In genomic region chr6:158815379-158815724, GRCh38 we compare ENCODE assay signal across 10 cellular contexts. TPM values are rescaled to one million over a fixed set of nuclear protein-coding genes. Genes with fewer than 3 reads are reported as not detected.
DNase-seq lines count a peak whose midpoint lies in the region; FAIRE-seq and TF ChIP-seq lines count a peak whose summit lies in the region.
"Had no signal": no experiment of that assay in that cellular context is flagged by ENCODE, and none has a peak within 500 bp of the region (broad histone marks: within the 10 kb centered on the region; RNA-seq: fewer than 3 reads in every experiment).

No MANE protein-coding gene starts in this region.

- peaks cover 54 to 58% (median 58%) of the 10 kb centered on the region in 3 donors for H3K4me1 Mint-ChIP-seq in IgD-negative memory B cell

- no peak for DNase-seq in bronchial epithelial cell (ENCODE audit: low read depth)
- DNase-seq in GDM1 (lab: John Stamatoyannopoulos, UW) = no peak
- no peak for DNase-seq in cerebellum (ENCODE audit: low spot score)
- no peak for DNase-seq in DMS114 treated with DMSO at 0.1 percent for 48 hours (lab: John Stamatoyannopoulos, UW; ENCODE audit: unreplicated experiment)
- no peak for DNase-seq in activated effector memory CD4-positive, alpha-beta T cell treated with anti-CD3 and anti-CD28 coated beads, Interleukin-2, amount 50 U/mL, for 16 hours
- DNase-seq: NCI-H1105 treated with DMSO at 0.1 percent for 48 hours had no signal

- H3K4me1 ChIP-seq in BLaER1 (peaks cover 78% of the 10 kb centered on the region), mucosa of rectum (ENCODE audit: control insufficient read depth in 2 of 2, insufficient read depth in 2 of 2, low read length in 2 of 2) (peaks cover 27 to 41% of the 10 kb centered on the region in 2 donors)

- peak overlapping the region; percentile 84 for H3K4me2 ChIP-seq in BLaER1

- peaks cover 77% of the 10 kb centered on the region for H4K20me1 ChIP-seq in BLaER1

- H3K9ac ChIP-seq in BLaER1 (no peak overlapping the region), mucosa of rectum (ENCODE audit: low read depth in 1 of 2, low read length in 2 of 2) (peak overlapping the region; percentile 18 to 97)

- H3K9me3 ChIP-seq in BLaER1 (no peaks in the 10 kb centered on the region), mucosa of rectum (ENCODE audit: control insufficient read depth in 2 of 2, low read length in 2 of 2) (no peaks in the 10 kb centered on the region)

- H3K36me3 Mint-ChIP-seq in IgD-negative memory B cell = peaks cover 37% of the 10 kb centered on the region

- no peak for TF ChIP-seq CTCF in bronchial epithelial cell (IDR thresholded peaks at IDR 0.05; ENCODE audit: insufficient read depth, low read length, severe bottlenecking)

- H3K27me3 ChIP-seq in BLaER1 = no peaks in the 10 kb centered on the region
- H3K27me3 ChIP-seq in bronchial epithelial cell (ENCODE audit: control insufficient read depth, insufficient read depth, low read length) = no peaks in the 10 kb centered on the region
- no peaks in the 10 kb centered on the region for H3K27me3 ChIP-seq in mucosa of rectum (ENCODE audit: control insufficient read depth in 2 of 2, insufficient read depth in 2 of 2, low read length in 2 of 2)

- H3K27ac ChIP-seq in BLaER1 (no peak overlapping the region), mucosa of rectum (ENCODE audit: low read depth in 2 of 2, low read length in 2 of 2) (peak overlapping the region; percentile 96 to 98)

- FAIRE-seq in bronchial epithelial cell (lab: Jason Lieb, UNC) = no peak
- FAIRE-seq: TTC549 had no signal

- H3K4me3 Mint-ChIP-seq in IgD-negative memory B cell = peak overlapping the region; percentile 68 to 99 (median 99)

- H3K27ac Mint-ChIP-seq in IgD-negative memory B cell = peak overlapping the region; percentile 92 to 100 (median 98)

- H3K4me3 ChIP-seq in BLaER1 (no peak overlapping the region), bronchial epithelial cell (ENCODE audit: low read depth, low read length) (peak overlapping the region; percentile 77), mucosa of rectum (ENCODE audit: low read length in 2 of 2) (peak overlapping the region; percentile 88 to 92)

- H3K36me3 ChIP-seq in BLaER1 = peaks cover 39% of the 10 kb centered on the region
- peaks cover 12% of the 10 kb centered on the region for H3K36me3 ChIP-seq in bronchial epithelial cell (ENCODE audit: control insufficient read depth, insufficient read depth, low read length)
- H3K36me3 ChIP-seq in mucosa of rectum (ENCODE audit: control insufficient read depth in 2 of 2, insufficient read depth in 2 of 2, low read length in 2 of 2) = peaks cover 13% of the 10 kb centered on the region in 2 donors

- no peaks in the 10 kb centered on the region for H3K27me3 Mint-ChIP-seq in IgD-negative memory B cell

- no peaks in the 10 kb centered on the region for H3K9me3 Mint-ChIP-seq in IgD-negative memory B cell

RNA-seq across cellular contexts. Expression of gene EZR, which starts 3.8 kb away (rescaled TPM):
- 588 TPM for polyA plus RNA-seq in IgD-negative memory B cell
- total RNA-seq in bronchial epithelial cell (314 and 407 TPM in 2 replicates), cerebellum (47.4 TPM)
